Comparison of ENCODE assay signal across 12 cellular contexts in genomic region chr20:36548006-36548315, GRCh38. TPM values are rescaled to one million over a fixed set of nuclear protein-coding genes. Genes with fewer than 3 reads are reported as not detected.
DNase-seq lines count a peak whose midpoint lies in the region; ATAC-seq, FAIRE-seq and TF ChIP-seq lines count a peak whose summit lies in the region.
"Had no signal": no experiment of that assay in that cellular context is flagged by ENCODE, and none has a peak within 500 bp of the region (broad histone marks: within the 10 kb centered on the region; RNA-seq: fewer than 3 reads in every experiment).

No MANE protein-coding gene starts in this region.

- no peak for TF ChIP-seq POLR2A in prostate gland (IDR thresholded peaks at IDR 0.05)

- H3K36me3 ChIP-seq in WERI-Rb-1 (no peaks in the 10 kb centered on the region), kidney (ENCODE audit: control insufficient read depth in 1 of 2, insufficient read depth in 2 of 2, low read length in 2 of 2) (no peaks in the 10 kb centered on the region), prostate gland (no peaks in the 10 kb centered on the region)
- H3K36me3 ChIP-seq: breast epithelium had no signal

- no peak for FAIRE-seq in kidney (lab: Jason Lieb, UNC)
- FAIRE-seq: keratinocyte had no signal

- CTCF ChIA-PET in GM10248 (lab: Yijun Ruan, JAX), result no interaction called here

- no peaks in the 10 kb centered on the region for H3K9me3 ChIP-seq in WERI-Rb-1 (ENCODE audit: severe bottlenecking)
- H3K9me3 ChIP-seq in kidney (ENCODE audit: control insufficient read depth in 1 of 2, low read length in 2 of 2), result no peaks in the 10 kb centered on the region
- no peaks in the 10 kb centered on the region for H3K9me3 ChIP-seq in prostate gland
- H3K9me3 ChIP-seq: breast epithelium had no signal

- H3K9ac ChIP-seq in kidney (ENCODE audit: low read length in 2 of 2), result no peak overlapping the region

- H3K27me3 ChIP-seq in WERI-Rb-1 (ENCODE audit: insufficient read depth, low read depth, severe bottlenecking) (no peaks in the 10 kb centered on the region), prostate gland (replicated peaks; ENCODE audit: insufficient read depth) (no peaks in the 10 kb centered on the region)
- H3K27me3 ChIP-seq: breast epithelium had no signal

- H3K4me3 ChIP-seq in AG09309 (ENCODE audit: control insufficient read depth, low read depth, low read length) (no peak overlapping the region), WERI-Rb-1 (ENCODE audit: low read depth, low read length) (no peak overlapping the region), kidney (ENCODE audit: low read length in 2 of 2) (no peak overlapping the region), prostate gland (no peak overlapping the region)
- H3K4me3 ChIP-seq: breast epithelium had no signal

- POLR2A ChIA-PET in GM10248 (lab: Yijun Ruan, JAX), result no interaction called here

- intact Hi-C loops in kidney (cut with DNase I), result no loop called here
- intact Hi-C loops in prostate gland (cut with DNase I), result no loop called here

- ATAC-seq in GM19035 (IDR thresholded peaks at IDR 0.05; ENCODE audit: unreplicated experiment), result no peak
- ATAC-seq: activated T-cell treated with anti-CD3 and anti-CD28 coated beads, Interleukin-2, amount 50 U/mL, for 72 hours had no signal

- H3K4me1 ChIP-seq in kidney (ENCODE audit: control insufficient read depth in 1 of 2, insufficient read depth in 1 of 2, low read depth in 1 of 2, low read length in 2 of 2) (peaks cover 18 to 29% of the 10 kb centered on the region in 2 donors), prostate gland (replicated peaks) (no peaks in the 10 kb centered on the region)

- 63% methylated on average over 12 of the region's 12 CpGs for WGBS in prostate gland

- TF ChIP-seq CTCF in AG09309 (IDR thresholded peaks at IDR 0.05; ENCODE audit: control insufficient read depth, insufficient read depth, low read depth, low read length, missing control alignments) (peak; percentile 3), GM10248 (IDR thresholded peaks at IDR 0.05; ENCODE audit: control extremely low read depth, extremely low read depth, low read depth, missing control alignments) (no peak), WERI-Rb-1 (IDR thresholded peaks at IDR 0.05; ENCODE audit: low read depth, low read length) (peak; percentile 65), kidney (IDR thresholded peaks at IDR 0.05; ENCODE audit: borderline replicate concordance, extremely low read depth, insufficient read depth) (no peak), prostate gland (IDR thresholded peaks at IDR 0.05) (no peak)

- H3K27ac ChIP-seq in WERI-Rb-1 (no peak overlapping the region), kidney (ENCODE audit: low read depth in 2 of 2, low read length in 2 of 2) (no peak overlapping the region), prostate gland (no peak overlapping the region)

- no peak for DNase-seq in AG09309 (ENCODE audit: low read depth)
- peak; percentile 10 for DNase-seq in GM10248 (ENCODE audit: extremely low spot score)
- DNase-seq in WERI-Rb-1, result peak; percentile 65
- peak; percentile 77 for DNase-seq in kidney
- DNase-seq in NCI-H146 (lab: John Stamatoyannopoulos, UW), result no peak
- DNase-seq in C1 segment of cervical spinal cord (lab: John Stamatoyannopoulos, UW), result no peak
- DNase-seq in prostate gland (ENCODE audit: low spot score), result no peak
- DNase-seq: activated T-cell treated with anti-CD3 and anti-CD28 coated beads, Interleukin-2, amount 50 U/mL, for 72 hours; NCI-H2171 treated with DMSO at 0.1 percent for 48 hours had no signal

RNA-seq across cellular contexts. Expression of gene MYL9, which starts 6.6 kb away (rescaled TPM):
- total RNA-seq in kidney, result 294 TPM
- polyA plus RNA-seq in kidney (ENCODE audit: insufficient read depth, low read depth, low replicate concordance), result 576 TPM
- 100 to 1,000 TPM; 335 to 560 TPM for total RNA-seq in prostate gland

RNA-seq across cellular contexts. Expression of gene TGIF2, which starts 25.4 kb away (rescaled TPM):
- total RNA-seq in kidney, result 15.3 TPM
- 11.0 TPM for polyA plus RNA-seq in kidney (ENCODE audit: insufficient read depth, low read depth, low replicate concordance)
- total RNA-seq in prostate gland, result 10 to 100 TPM; 16.7 to 34.8 TPM

RNA-seq across cellular contexts. Expression of gene RAB5IF, which starts 57.6 kb away (rescaled TPM):
- total RNA-seq in kidney, result 71.0 TPM
- polyA plus RNA-seq in kidney (ENCODE audit: insufficient read depth, low read depth, low replicate concordance), result 110 TPM
- total RNA-seq in prostate gland, result 10 to 100 TPM; 72.8 to 92.3 TPM

Comparison
In these comparisons a context has a peak if more than half of its experiments do, and no peak if none do; other contexts are left out.
1. DNase-seq: peak in GM10248 (single experiment), WERI-Rb-1 (single experiment) and kidney (single experiment); none in AG09309 (single experiment), NCI-H146 (single experiment), C1 segment of cervical spinal cord (0 of 14) and prostate gland (single experiment).
2. CTCF ChIP-seq: peak in AG09309 (single experiment) and WERI-Rb-1 (single experiment); none in GM10248 (single experiment), kidney (single experiment) and prostate gland (0 of 4).